In the genomic region with DNA sequence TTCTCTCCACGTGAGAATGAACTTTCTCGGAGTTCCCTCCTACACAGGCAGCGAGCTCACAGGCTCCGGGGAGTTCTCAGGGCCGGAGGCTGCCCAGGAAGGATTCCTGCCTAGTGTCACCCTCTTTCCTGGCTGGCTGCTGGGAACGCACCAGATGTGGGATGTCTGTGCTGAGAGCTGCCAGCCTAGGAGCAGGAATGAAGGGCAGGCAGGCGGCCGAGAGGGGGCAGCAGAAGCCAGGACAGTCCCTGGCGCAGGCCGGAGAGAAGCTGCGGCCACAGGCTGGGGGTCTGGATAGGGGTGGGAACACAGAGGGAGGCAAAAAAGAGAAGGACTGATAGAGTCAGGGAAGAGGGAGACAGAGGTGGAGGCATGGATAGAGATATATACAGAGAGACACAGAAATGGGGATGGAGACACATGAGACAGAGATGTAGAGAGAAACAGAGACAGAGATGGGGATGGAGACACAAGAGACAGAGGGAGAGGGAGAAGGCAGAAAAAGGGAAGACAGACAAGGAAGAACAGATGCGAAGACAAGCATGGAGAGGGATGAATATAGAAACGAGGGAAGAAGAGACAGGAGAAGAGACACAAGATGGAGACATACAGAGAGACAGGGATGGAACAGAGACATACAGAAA, we compare ENCODE assay signal across 8 cellular contexts. TPM values are rescaled to one million over a fixed set of nuclear protein-coding genes. Genes with fewer than 3 reads are reported as not detected.
DNase-seq lines count a peak whose midpoint lies in the region; ATAC-seq and TF ChIP-seq lines count a peak whose summit lies in the region.

No MANE protein-coding gene starts in this region.

- H2AFZ ChIP-seq in OCI-LY3 (ENCODE audit: low read depth, low read length) = no peak overlapping the region

- no peaks in the 10 kb centered on the region for H4K20me1 ChIP-seq in OCI-LY3 (ENCODE audit: insufficient read depth, low read length)

- H3K79me2 ChIP-seq in OCI-LY3 (ENCODE audit: low read length) = no peaks in the 10 kb centered on the region

- H3K36me3 ChIP-seq in H7 (replicated peaks; ENCODE audit: control insufficient read depth, insufficient read depth, low read length) (no peaks in the 10 kb centered on the region), OCI-LY3 (replicated peaks; ENCODE audit: low read depth, low read length) (no peaks in the 10 kb centered on the region), left ventricle myocardium inferior (no peaks in the 10 kb centered on the region), psoas muscle (ENCODE audit: insufficient read depth in 1 of 2, low read depth in 1 of 2) (peaks cover 0 to 18% of the 10 kb centered on the region in 2 donors)

- 7 to 11% (median 10%) methylated on average over 13 of the region's 13 CpGs for WGBS in psoas muscle, 3 donors

- TF ChIP-seq CTCF in C4-2B (conservative IDR thresholded peaks at IDR 0.05) (peak; percentile 93), OCI-LY3 (IDR thresholded peaks at IDR 0.05; ENCODE audit: low read depth, low read length) (peak; percentile 88), left ventricle myocardium inferior (IDR thresholded peaks at IDR 0.05; ENCODE audit: borderline replicate concordance) (peak; percentile 90), psoas muscle (IDR thresholded peaks at IDR 0.05) (peak; percentile 85)

- intact Hi-C loops in left ventricle myocardium inferior (cut with micrococcal nuclease) = loop anchor here (5.0 kb wide), 1 partner anchor 44 kb away; no protein-coding TSS in a partner anchor
- intact Hi-C loops in psoas muscle (cut with DNase I) = loop anchor here (1.0 to 2.0 kb wide), 3 partner anchors 43 to 55 kb away; no protein-coding TSS in a partner anchor

- no peak overlapping the region for H3K27ac ChIP-seq in C4-2B
- H3K27ac ChIP-seq in OCI-LY3 (ENCODE audit: low read length) = no peak overlapping the region
- H3K27ac ChIP-seq in left ventricle myocardium inferior (replicated peaks) = no peak overlapping the region
- no peak overlapping the region for H3K27ac ChIP-seq in psoas muscle

- H3K4me2 ChIP-seq in OCI-LY3 (ENCODE audit: low read length) = no peak overlapping the region

- no peaks in the 10 kb centered on the region for H3K27me3 ChIP-seq in H7 (ENCODE audit: control insufficient read depth, insufficient read depth, low read length)
- H3K27me3 ChIP-seq in OCI-LY3 (ENCODE audit: low read depth, low read length) = no peaks in the 10 kb centered on the region
- peaks cover 27% of the 10 kb centered on the region for H3K27me3 ChIP-seq in left ventricle myocardium inferior (ENCODE audit: low read depth)
- peaks cover 0 to 4% (median 0%) of the 10 kb centered on the region in 3 donors for H3K27me3 ChIP-seq in psoas muscle (ENCODE audit: insufficient read depth in 3 of 3, low read length in 2 of 3)

- H3K4me3 ChIP-seq in H7 (ENCODE audit: insufficient read depth, low read depth, low read length) (no peak overlapping the region), OCI-LY3 (ENCODE audit: low read length) (no peak overlapping the region), left ventricle myocardium inferior (no peak overlapping the region), psoas muscle (no peak overlapping the region)

- DNase-seq in H7 (peak; percentile 95), anterior cingulate cortex (lab: John Stamatoyannopoulos, UW) (peak in 55 of 58 donors; percentile 25 to 87 (median 65)), left ventricle myocardium inferior (peak; percentile 70), psoas muscle (peak; percentile 80 to 90), NK-92 (lab: John Stamatoyannopoulos, UW; ENCODE audit: unreplicated experiment) (no peak)

- peak; percentile 80 to 89 (median 86) for ATAC-seq in psoas muscle
- ATAC-seq in GM18502 (IDR thresholded peaks at IDR 0.05; ENCODE audit: poor library complexity, unreplicated experiment) = no peak

- H3K4me1 ChIP-seq in OCI-LY3 (ENCODE audit: low read length) (no peaks in the 10 kb centered on the region), left ventricle myocardium inferior (no peaks in the 10 kb centered on the region), psoas muscle (no peaks in the 10 kb centered on the region)

- H3K9me3 ChIP-seq in OCI-LY3 (ENCODE audit: insufficient read depth, low read length) (no peaks in the 10 kb centered on the region), left ventricle myocardium inferior (replicated peaks) (no peaks in the 10 kb centered on the region), psoas muscle (no peaks in the 10 kb centered on the region)

- no peak overlapping the region for H3K9ac ChIP-seq in OCI-LY3 (ENCODE audit: low read length)

RNA-seq across cellular contexts. Expression of gene ENHO, which starts 25.3 kb away (rescaled TPM):
- 33.3 and 35.1 TPM in 2 replicates for total RNA-seq in H7 (2014; rRNA removed; shearing (Covaris generic))
- not detected for total RNA-seq in left ventricle myocardium inferior
- total RNA-seq in psoas muscle = under 1 TPM in 3 of 4 donors, not detected in 1; 0.20 to 0.64 (median 0.26) TPM
- polyA plus RNA-seq in psoas muscle = 1 to 10 TPM in 1 of 3 donors, under 1 TPM in 2; 0.35 to 1.2 (median 0.39) TPM

RNA-seq across cellular contexts. Expression of gene CNTFR, which starts 41.4 kb away (rescaled TPM):
- 26.6 and 43.2 TPM in 2 replicates for total RNA-seq in H7 (2014; rRNA removed; shearing (Covaris generic))
- total RNA-seq in left ventricle myocardium inferior = 4.6 TPM
- 10 to 100 TPM; 32.3 to 85.1 (median 54.7) TPM for total RNA-seq in psoas muscle
- polyA plus RNA-seq in psoas muscle = 10 to 100 TPM; 59.9 to 97.4 (median 64.4) TPM

Comparison
In these comparisons a context has a peak if more than half of its experiments do, and no peak if none do; other contexts are left out.
1. RNA of gene ENHO, which starts 25.3 kb away (total RNA-seq): 33.3 to 35.1 TPM in H7; 0.20 to 0.64 TPM in psoas muscle and not detected in left ventricle myocardium inferior (single experiment); every median in the first group is over 10 times any median in the second.
2. Peak in every context shown above with its lines, with median percentiles within 50 percentile points of each other: CTCF ChIP-seq.